In the genomic region with DNA sequence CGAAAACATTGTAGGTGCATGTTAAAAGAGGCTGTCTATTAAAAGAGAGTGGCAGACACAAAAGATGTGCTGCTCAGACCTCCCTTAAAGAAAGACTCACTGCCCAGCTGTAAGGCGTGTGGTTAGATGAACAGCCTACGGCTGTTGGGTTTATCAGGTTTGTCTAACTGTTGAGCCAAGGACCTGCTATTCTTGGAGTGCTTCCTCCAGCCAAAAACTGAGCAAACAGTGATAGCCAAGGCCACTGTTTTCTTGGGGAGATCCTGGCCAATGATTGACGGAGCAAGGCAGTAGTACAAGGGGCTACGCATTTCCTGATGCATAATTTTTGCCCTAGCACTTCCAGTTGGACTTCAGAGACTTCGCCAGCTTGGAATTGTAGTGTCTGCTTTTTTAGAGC, we compare ENCODE assay signal across 17 cellular contexts. TPM values are rescaled to one million over a fixed set of nuclear protein-coding genes. Genes with fewer than 3 reads are reported as not detected.
DNase-seq lines count a peak whose midpoint lies in the region; ATAC-seq, FAIRE-seq and TF ChIP-seq lines count a peak whose summit lies in the region.
"Had no signal": no experiment of that assay in that cellular context is flagged by ENCODE, and none has a peak within 500 bp of the region (broad histone marks: within the 10 kb centered on the region; RNA-seq: fewer than 3 reads in every experiment).

No MANE protein-coding gene starts in this region.

- FAIRE-seq in HepG2 (lab: Jason Lieb, UNC), result no peak
- FAIRE-seq: endometrium had no signal

- peaks cover 30% of the 10 kb centered on the region for H3K4me1 Mint-ChIP-seq in activated naive CD8-positive, alpha-beta T cell treated with anti-CD3 and anti-CD28 coated beads, Interleukin-2, amount 10 ng/mL, durations not matched to agents 7 days and 5 days
- H3K4me1 Mint-ChIP-seq in naive B cell, result peaks cover 16 to 35% (median 24%) of the 10 kb centered on the region in 3 donors

- H3K4me1 ChIP-seq in HepG2 (ENCODE audit: insufficient read depth, low read length), result peaks cover 69% of the 10 kb centered on the region
- H3K4me1 ChIP-seq in right lobe of liver, result peaks cover 0 to 20% (median 4%) of the 10 kb centered on the region in 4 donors
- H3K4me1 ChIP-seq: BE2C had no signal

- peak overlapping the region; percentile 3 for H3K27ac ChIP-seq in HepG2 (ENCODE audit: extremely low read length, insufficient read depth, low read length)
- H3K27ac ChIP-seq in right lobe of liver, result no peak overlapping the region
- H3K27ac ChIP-seq: brain microvascular endothelial cell had no signal

- no peak for TF ChIP-seq POLR2A in HepG2 (IDR thresholded peaks at IDR 0.05; ENCODE audit: insufficient read depth in 1 of 2, low read depth in 2 of 2, low read length in 2 of 2)
- no peak for TF ChIP-seq POLR2A in right lobe of liver (IDR thresholded peaks at IDR 0.05)

- peak overlapping the region; percentile 40 for H3K9ac ChIP-seq in HepG2 (ENCODE audit: insufficient read depth, low read depth, low read length)

- peak overlapping the region; percentile 48 to 60 (median 55) for H3K4me3 ChIP-seq in HepG2 (replicated peaks in 1 of 3; ENCODE audit: insufficient read depth in 1 of 3, low read depth in 2 of 3, low read length in 3 of 3)
- no peak overlapping the region for H3K4me3 ChIP-seq in right lobe of liver

- no peak for TF ChIP-seq RAD21 in HepG2 (CRISPR knock-in tag; IDR thresholded peaks at IDR 0.05)

- H3K9me3 ChIP-seq in HepG2 (ENCODE audit: low read length) (no peaks in the 10 kb centered on the region), right lobe of liver (no peaks in the 10 kb centered on the region)
- H3K9me3 ChIP-seq: BE2C had no signal

- no peak for TF ChIP-seq CTCF in HepG2 (CRISPR knock-in tag; IDR thresholded peaks at IDR 0.05)
- TF ChIP-seq CTCF in right lobe of liver (IDR thresholded peaks at IDR 0.05), result no peak

- WGBS in HepG2 (ENCODE audit: low lambda C conversion rate), result 3% methylated on average over 6 of the region's 6 CpGs
- 91% methylated on average over 5 of the region's 6 CpGs for WGBS in right lobe of liver (ENCODE audit: insufficient coverage, low coverage, low lambda C conversion rate, missing lambda C conversion rate)

- H3K9me3 Mint-ChIP-seq in activated naive CD8-positive, alpha-beta T cell treated with anti-CD3 and anti-CD28 coated beads, Interleukin-2, amount 10 ng/mL, durations not matched to agents 7 days and 5 days, result no peaks in the 10 kb centered on the region
- H3K9me3 Mint-ChIP-seq in naive B cell, result no peaks in the 10 kb centered on the region

- peaks cover 34% of the 10 kb centered on the region for H3K79me2 ChIP-seq in HepG2 (ENCODE audit: insufficient read depth, low read length)

- in situ Hi-C loops in HepG2 (cut with HindIII; ENCODE audit: extremely low pct_ligation_motif_present, low pct_unique_long_range_greater_than_20kb), result no loop called here

- intact Hi-C loops in HepG2 (cut with micrococcal nuclease; ENCODE audit: unreplicated experiment), result loop anchor here (5.0 to 10.0 kb wide), 2 partner anchors 42 to 136 kb away; partner anchors contain the start of gene CCNT2
- intact Hi-C loops in right lobe of liver (cut with DNase I), result no loop called here

- no peaks in the 10 kb centered on the region; a peak in 1 of 5 replicates for H3K27me3 ChIP-seq in HepG2 (ENCODE audit: control insufficient read depth in 1 of 2, insufficient read depth in 2 of 2, low read length in 2 of 2)
- H3K27me3 ChIP-seq in right lobe of liver, result no peaks in the 10 kb centered on the region
- H3K27me3 ChIP-seq: BE2C, brain microvascular endothelial cell had no signal

- H3K27me3 Mint-ChIP-seq in activated naive CD8-positive, alpha-beta T cell treated with anti-CD3 and anti-CD28 coated beads, Interleukin-2, amount 10 ng/mL, durations not matched to agents 7 days and 5 days, result peaks cover 3% of the 10 kb centered on the region
- no peaks in the 10 kb centered on the region for H3K27me3 Mint-ChIP-seq in naive B cell

- H3K4me2 ChIP-seq in HepG2 (ENCODE audit: low read depth, low read length), result peak overlapping the region; percentile 85

- CTCF ChIA-PET in HepG2 (lab: Yijun Ruan, JAX; ENCODE audit: low intra/inter-chr PET ratio, low total read pairs), result no interaction called here

- H2AFZ ChIP-seq in HepG2 (ENCODE audit: low read length), result peak overlapping the region; percentile 89

- H3K27ac Mint-ChIP-seq in activated naive CD8-positive, alpha-beta T cell treated with anti-CD3 and anti-CD28 coated beads, Interleukin-2, amount 10 ng/mL, durations not matched to agents 7 days and 5 days, result peak overlapping the region; percentile 78
- H3K27ac Mint-ChIP-seq in naive B cell, result peak overlapping the region in 3 of 6 donors; percentile 82 to 99 (median 96)

- ATAC-seq in HepG2 (peak; percentile 43), right lobe of liver (no peak), naive B cell (ENCODE audit: low read depth in 2 of 2) (no peak), HG02571 (IDR thresholded peaks at IDR 0.05; ENCODE audit: unreplicated experiment) (no peak)
- ATAC-seq in activated naive CD8-positive, alpha-beta T cell treated with anti-CD3 and anti-CD28 coated beads, Interleukin-2, amount 10 ng/mL, durations not matched to agents 7 days and 5 days (ENCODE audit: low read depth), result no peak
- ATAC-seq: PC-3 had no signal

- H3K4me3 Mint-ChIP-seq in activated naive CD8-positive, alpha-beta T cell treated with anti-CD3 and anti-CD28 coated beads, Interleukin-2, amount 10 ng/mL, durations not matched to agents 7 days and 5 days, result peak overlapping the region; percentile 69
- peak overlapping the region in 5 of 8 donors; percentile 43 to 96 (median 72) for H3K4me3 Mint-ChIP-seq in naive B cell

- POLR2A ChIA-PET in HepG2 (lab: Yijun Ruan, JAX), result interaction anchor here (2.8 kb wide), 1 partner anchor 133 kb away, joined by 10 read pairs; the partner anchor contains the start of gene CCNT2
- POLR2A ChIA-PET in activated naive CD8-positive, alpha-beta T cell treated with anti-CD3 and anti-CD28 coated beads, Interleukin-2, amount 10 ng/mL, durations not matched to agents 7 days and 5 days (lab: Charles Lee), result no interaction called here

- TF ChIP-seq EP300 in HepG2 (IDR thresholded peaks at IDR 0.05; ENCODE audit: low read depth in 2 of 2, low read length in 2 of 2), result no peak
- TF ChIP-seq EP300 in HepG2 (CRISPR knock-in tag; IDR thresholded peaks at IDR 0.05; ENCODE audit: borderline replicate concordance), result no peak

- no TSS peak for BruUV-seq in HepG2 (replicated peaks; lab: Mats Ljungman, UMichigan)

- no peak for DNase-seq in HepG2 (ENCODE audit: low spot score)
- no peak for DNase-seq in right lobe of liver
- DNase-seq in activated naive CD8-positive, alpha-beta T cell treated with anti-CD3 and anti-CD28 coated beads, Interleukin-2, amount 10 ng/mL, durations not matched to agents 7 days and 5 days, result no peak
- DNase-seq in naive B cell, result no peak
- no peak for DNase-seq in superior temporal gyrus (ENCODE audit: extremely low spot score)
- no peak for DNase-seq in DMS79 treated with DMSO at 0.1 percent for 48 hours (lab: John Stamatoyannopoulos, UW)
- no peak for DNase-seq in AG20443 (ENCODE audit: low spot score)
- DNase-seq: BE2C, brain microvascular endothelial cell, nucleus accumbens, PC-3 had no signal

- H3K36me3 ChIP-seq in HepG2 (replicated peaks in 1 of 2; ENCODE audit: control insufficient read depth in 1 of 2, insufficient read depth in 2 of 2, low read length in 2 of 2) (no peaks in the 10 kb centered on the region), right lobe of liver (no peaks in the 10 kb centered on the region)
- H3K36me3 ChIP-seq: BE2C, brain microvascular endothelial cell had no signal

- H4K20me1 ChIP-seq in HepG2 (ENCODE audit: insufficient read depth, low read length), result peaks cover 13% of the 10 kb centered on the region

- peaks cover 6% of the 10 kb centered on the region for H3K36me3 Mint-ChIP-seq in activated naive CD8-positive, alpha-beta T cell treated with anti-CD3 and anti-CD28 coated beads, Interleukin-2, amount 10 ng/mL, durations not matched to agents 7 days and 5 days
- no peaks in the 10 kb centered on the region for H3K36me3 Mint-ChIP-seq in naive B cell

RNA-seq across cellular contexts. Expression of gene RAB3GAP1, which starts 1.4 kb away (rescaled TPM):
- total RNA-seq in HepG2 (2016; rRNA removed; fragmentation: Illumina TruSeq; extraction: Trizol) (48.8 and 61.5 TPM in 2 replicates), right lobe of liver (10 to 100 TPM; 13.9 to 17.8 (median 15.9) TPM)
- total RNA-seq in HepG2 (2016; cell fraction: cytosol; rRNA removed; fragmentation: Illumina TruSeq; extraction: Trizol; ENCODE audit: low read depth), result 10.1 and 10.4 TPM in 2 replicates
- 45.4 and 58.4 TPM in 2 replicates for total RNA-seq in HepG2 (2016; cell fraction: insoluble cytoplasmic fraction; rRNA removed; fragmentation: Illumina TruSeq; extraction: Trizol)
- total RNA-seq in HepG2 (2016; cell fraction: membrane; rRNA removed; fragmentation: Illumina TruSeq; extraction: Trizol), result 12.2 and 13.5 TPM in 2 replicates
- total RNA-seq in HepG2 (2016; cell fraction: nucleus; rRNA removed; fragmentation: Illumina TruSeq; extraction: Trizol), result 54.7 and 54.9 TPM in 2 replicates
- polyA plus RNA-seq in HepG2 (2011; rRNA removed) (15.2 and 16.7 TPM in 2 replicates), naive B cell (ENCODE audit: low read depth in 6 of 6) (10 to 100 TPM in 5 of 6 donors, 1 to 10 TPM in 1; 6.2 to 26.7 (median 22.5) TPM)
- 8.9 and 14.0 TPM in 2 replicates for polyA plus RNA-seq in HepG2 (2011; cell fraction: cytosol; rRNA removed)
- 10.0 and 18.3 TPM in 2 replicates for polyA plus RNA-seq in HepG2 (2011; cell fraction: nucleus; rRNA removed)
- 40.0 and 40.4 TPM in 2 replicates for polyA plus RNA-seq in HepG2 (2012)
- 2.7 and 3.5 TPM in 2 replicates for polyA plus RNA-seq in HepG2 (2016; cell fraction: cytosol; fragmentation: Illumina TruSeq; extraction: Trizol; ENCODE audit: low read depth)
- polyA plus RNA-seq in HepG2 (2016; cell fraction: insoluble cytoplasmic fraction; fragmentation: Illumina TruSeq; extraction: Trizol; ENCODE audit: low read depth), result 35.7 and 42.8 TPM in 2 replicates
- polyA plus RNA-seq in HepG2 (2016; cell fraction: membrane; fragmentation: Illumina TruSeq; extraction: Trizol; ENCODE audit: low read depth), result 5.6 and 6.4 TPM in 2 replicates
- polyA plus RNA-seq in HepG2 (2016; cell fraction: nucleus; fragmentation: Illumina TruSeq; extraction: Trizol; ENCODE audit: insufficient read depth, low read depth), result 40.5 and 41.0 TPM in 2 replicates
- 10.6 and 21.9 TPM in 2 replicates for polyA minus RNA-seq in HepG2 (2011; rRNA and poly(A)+ RNA removed; ENCODE audit: low replicate concordance)
- polyA minus RNA-seq in HepG2 (2011; cell fraction: cytosol; rRNA and poly(A)+ RNA removed), result 28.9 and 29.0 TPM in 2 replicates
- 76.7 and 89.1 TPM in 2 replicates for polyA minus RNA-seq in HepG2 (2011; cell fraction: nucleus; rRNA and poly(A)+ RNA removed)
- total RNA-seq in activated naive CD8-positive, alpha-beta T cell treated with anti-CD3 and anti-CD28 coated beads, Interleukin-2, amount 10 ng/mL, durations not matched to agents 7 days and 5 days, result 10 to 100 TPM; 22.9 to 24.0 TPM

RNA-seq across cellular contexts. Expression of gene MAP3K19, which starts 3.4 kb away (rescaled TPM):
- total RNA-seq in HepG2 (2016; rRNA removed; fragmentation: Illumina TruSeq; extraction: Trizol), result not detected in 2 replicates
- not detected in 2 replicates for total RNA-seq in HepG2 (2016; cell fraction: cytosol; rRNA removed; fragmentation: Illumina TruSeq; extraction: Trizol; ENCODE audit: low read depth)
- total RNA-seq in HepG2 (2016; cell fraction: insoluble cytoplasmic fraction; rRNA removed; fragmentation: Illumina TruSeq; extraction: Trizol), result not detected in 2 replicates
- total RNA-seq in HepG2 (2016; cell fraction: membrane; rRNA removed; fragmentation: Illumina TruSeq; extraction: Trizol), result not detected in 2 replicates
- not detected in 2 replicates for total RNA-seq in HepG2 (2016; cell fraction: nucleus; rRNA removed; fragmentation: Illumina TruSeq; extraction: Trizol)
- polyA plus RNA-seq in HepG2 (2011; rRNA removed), result not detected in 2 replicates
- not detected in 2 replicates for polyA plus RNA-seq in HepG2 (2011; cell fraction: cytosol; rRNA removed)
- polyA plus RNA-seq in HepG2 (2011; cell fraction: nucleus; rRNA removed), result not detected in 2 replicates
- not detected in 2 replicates for polyA plus RNA-seq in HepG2 (2012)
- polyA plus RNA-seq in HepG2 (2016; cell fraction: cytosol; fragmentation: Illumina TruSeq; extraction: Trizol; ENCODE audit: low read depth), result not detected in 2 replicates
- polyA plus RNA-seq in HepG2 (2016; cell fraction: insoluble cytoplasmic fraction; fragmentation: Illumina TruSeq; extraction: Trizol; ENCODE audit: low read depth), result not detected in 2 replicates
- polyA plus RNA-seq in HepG2 (2016; cell fraction: membrane; fragmentation: Illumina TruSeq; extraction: Trizol; ENCODE audit: low read depth), result not detected in 2 replicates
- polyA plus RNA-seq in HepG2 (2016; cell fraction: nucleus; fragmentation: Illumina TruSeq; extraction: Trizol; ENCODE audit: insufficient read depth, low read depth), result not detected in 2 replicates
- not detected in 2 replicates for polyA minus RNA-seq in HepG2 (2011; rRNA and poly(A)+ RNA removed; ENCODE audit: low replicate concordance)
- not detected in 2 replicates for polyA minus RNA-seq in HepG2 (2011; cell fraction: cytosol; rRNA and poly(A)+ RNA removed)
- not detected in 2 replicates for polyA minus RNA-seq in HepG2 (2011; cell fraction: nucleus; rRNA and poly(A)+ RNA removed)
- not detected for total RNA-seq in right lobe of liver
- total RNA-seq in activated naive CD8-positive, alpha-beta T cell treated with anti-CD3 and anti-CD28 coated beads, Interleukin-2, amount 10 ng/mL, durations not matched to agents 7 days and 5 days, result not detected
- polyA plus RNA-seq in naive B cell (ENCODE audit: low read depth in 6 of 6), result not detected
- total RNA-seq: glomerular endothelial cell; H4; HT1080; PC-3; T-helper 2 cell treated with Interferon-gamma antibody and Interleukin-4, amounts not matched to agents 100 ng/mL and 5 ng/mL, for 36 hours had no signal

Comparison
In these comparisons a context has a peak if more than half of its experiments do, and no peak if none do; other contexts are left out.
1. H3K4me3 ChIP-seq: peak in HepG2 (3 of 3); none in right lobe of liver (0 of 3).